In genomic region chr13:20129076-20129475, GRCh38 we compare ENCODE assay signal across 15 cellular contexts. TPM values are rescaled to one million over a fixed set of nuclear protein-coding genes. Genes with fewer than 3 reads are reported as not detected.
DNase-seq lines count a peak whose midpoint lies in the region; ATAC-seq, FAIRE-seq and TF ChIP-seq lines count a peak whose summit lies in the region.
"Had no signal": no experiment of that assay in that cellular context is flagged by ENCODE, and none has a peak within 500 bp of the region (broad histone marks: within the 10 kb centered on the region; RNA-seq: fewer than 3 reads in every experiment).

No MANE protein-coding gene starts in this region.

- H3K79me2 ChIP-seq in H9 (ENCODE audit: insufficient read depth, low read length) (no peaks in the 10 kb centered on the region), H1 (ENCODE audit: control insufficient read depth in 1 of 2, insufficient read depth in 2 of 2, low read length in 2 of 2) (no peaks in the 10 kb centered on the region)

- H4K8ac ChIP-seq in H9 (replicated peaks; ENCODE audit: insufficient read length, low read depth, low read length) (no peak overlapping the region), H1 (ENCODE audit: extremely low read depth, insufficient read depth, low read length) (no peak overlapping the region)

- H4K5ac ChIP-seq in H9 (ENCODE audit: insufficient read length, low read depth, low read length) (no peak overlapping the region), H1 (ENCODE audit: insufficient read length, low read depth, low read length) (no peak overlapping the region)

- H3K27ac Mint-ChIP-seq in H9 (no peak overlapping the region), nephron (no peak overlapping the region), HFFc6 (no peak overlapping the region)

- peaks cover 6% of the 10 kb centered on the region; the same call in 1 of the 2 replicates for H3K27me3 ChIP-seq in H9 (ENCODE audit: insufficient read depth, low read length)
- H3K27me3 ChIP-seq in H1 (replicated peaks in 1 of 4; ENCODE audit: control insufficient read depth in 3 of 4, extremely low read depth in 1 of 4, insufficient read depth in 3 of 4, low read length in 3 of 4): peaks cover 0 to 20% (median 15%) of the 10 kb centered on the region in 4 experiments; a peak in 6 of 7 replicates
- H3K27me3 ChIP-seq: body of pancreas had no signal

- H4K91ac ChIP-seq in H9 (ENCODE audit: insufficient read length, low read depth, low read length) (no peak overlapping the region), H1 (replicated peaks; ENCODE audit: insufficient read length, low read length) (no peak overlapping the region)

- H2BK120ac ChIP-seq in H9 (ENCODE audit: low read depth, low read length, poor library complexity, severe bottlenecking) (no peak overlapping the region), H1 (replicated peaks; ENCODE audit: low read depth, low read length) (no peak overlapping the region)

- H2AFZ ChIP-seq in H9 (ENCODE audit: low read length) (no peak overlapping the region), H1 (ENCODE audit: low read length) (no peak overlapping the region)

- peaks cover 11% of the 10 kb centered on the region for H3K23me2 ChIP-seq in H9 (ENCODE audit: insufficient read length, low read depth, low read length, poor library complexity, severe bottlenecking)
- peaks cover 25% of the 10 kb centered on the region for H3K23me2 ChIP-seq in H1 (ENCODE audit: low read depth, low read length)

- no peak for TF ChIP-seq EP300 in H1 (IDR thresholded peaks at IDR 0.05; ENCODE audit: borderline replicate concordance in 1 of 2, low read depth in 2 of 2, low read length in 2 of 2)

- no peak for TF ChIP-seq POLR2A in H1 (IDR thresholded peaks at IDR 0.05; ENCODE audit: control extremely low read depth in 1 of 2, low read depth in 2 of 2, low read length in 2 of 2)

- H2BK15ac ChIP-seq in H9 (ENCODE audit: low read depth, low read length) (no peak overlapping the region), H1 (ENCODE audit: low read length) (no peak overlapping the region)

- H3K4me1 Mint-ChIP-seq in H9 (peaks cover 0 to 2% of the 10 kb centered on the region in 2 experiments; a peak in 1 of 4 replicates), nephron (peaks cover 11% of the 10 kb centered on the region), HFFc6 (ENCODE audit: low read depth) (peaks cover 18% of the 10 kb centered on the region)

- H3K18ac ChIP-seq in H9 (ENCODE audit: insufficient read length, low read depth, low read length): no peak overlapping the region
- H3K18ac ChIP-seq in H1 (ENCODE audit: extremely low read depth, low read length): no peak overlapping the region

- no peak overlapping the region for H3K4ac ChIP-seq in H9 (ENCODE audit: low read depth, low read length)
- H3K4ac ChIP-seq in H1 (replicated peaks; ENCODE audit: insufficient read length, low read depth, low read length): no peak overlapping the region

- H3K9me3 ChIP-seq in H9 (ENCODE audit: control insufficient read depth, low read depth, low read length) (no peaks in the 10 kb centered on the region), H1 (ENCODE audit: insufficient read depth in 2 of 2, low read depth in 1 of 2, low read length in 1 of 2) (no peaks in the 10 kb centered on the region)
- H3K9me3 ChIP-seq: body of pancreas had no signal

- CTCF ChIA-PET in H1 (lab: Charles Lee; ENCODE audit: partially characterized antibody): interaction anchor here (1.2 to 2.8 kb wide), 6 partner anchors 9 to 66 kb away, joined by 3 to 12 read pairs (median 11); partner anchors contain the start of gene GJA3

- H3K4me3 Mint-ChIP-seq in H9: peak overlapping the region; percentile 61 to 76; a peak in 4 of 5 replicates
- H3K4me3 Mint-ChIP-seq in nephron: peak overlapping the region in 2 of 3 experiments; percentile 57 to 68
- no peak overlapping the region for H3K4me3 Mint-ChIP-seq in HFFc6

- H4K20me1 ChIP-seq in H9 (ENCODE audit: control insufficient read depth, insufficient read depth, insufficient read length) (no peaks in the 10 kb centered on the region), H1 (replicated peaks in 1 of 2; ENCODE audit: control insufficient read depth in 1 of 2, insufficient read depth in 2 of 2, low read length in 2 of 2) (no peaks in the 10 kb centered on the region)

- TF ChIP-seq CTCF in 22Rv1 (IDR thresholded peaks at IDR 0.05): no peak
- TF ChIP-seq CTCF in H9 (conservative IDR thresholded peaks at IDR 0.05): no peak
- no peak for TF ChIP-seq CTCF in H1 (IDR thresholded peaks at IDR 0.05; ENCODE audit: control extremely low read depth in 1 of 3, insufficient read depth in 1 of 3, low read depth in 1 of 3, low read length in 3 of 3)
- no peak for TF ChIP-seq CTCF in nephron (IDR thresholded peaks at IDR 0.05; ENCODE audit: unreplicated experiment in 3 of 3)
- no peak for TF ChIP-seq CTCF in HFFc6 (IDR thresholded peaks at IDR 0.05)

- no peak overlapping the region for H3K56ac ChIP-seq in H9 (ENCODE audit: insufficient read length, low read depth, low read length)
- H3K56ac ChIP-seq in H1 (replicated peaks; ENCODE audit: insufficient read length, low read depth, low read length): no peak overlapping the region

- H3K4me2 ChIP-seq in H9 (ENCODE audit: insufficient read depth, insufficient read length, low read length): peak overlapping the region; percentile 63
- peak overlapping the region; percentile 89 to 98 for H3K4me2 ChIP-seq in H1 (ENCODE audit: insufficient read depth in 1 of 2, low read depth in 2 of 2, low read length in 2 of 2)

- H3K27me3 Mint-ChIP-seq in H9 (ENCODE audit: low read depth) (peaks cover 26% of the 10 kb centered on the region), nephron (ENCODE audit: low read depth) (peaks cover 17% of the 10 kb centered on the region), HFFc6 (ENCODE audit: insufficient read depth) (peaks cover 3% of the 10 kb centered on the region)

- POLR2A ChIA-PET in H1 (lab: Charles Lee; ENCODE audit: partially characterized antibody): interaction anchor here (1.1 kb wide), 1 partner anchor 41 kb away, joined by 3 read pairs; no protein-coding TSS in a partner anchor

- H2BK20ac ChIP-seq in H9 (ENCODE audit: low read depth, low read length, poor library complexity, severe bottlenecking) (no peak overlapping the region), H1 (ENCODE audit: low read length) (no peak overlapping the region)

- H3K9ac ChIP-seq in H9 (ENCODE audit: extremely low read depth, insufficient read length, low read length) (no peak overlapping the region), H1 (replicated peaks in 1 of 4; ENCODE audit: extremely low read depth in 1 of 4, low read depth in 3 of 4, low read length in 3 of 4) (no peak overlapping the region)

- H3K4me1 ChIP-seq in H9 (ENCODE audit: insufficient read depth, low read length) (no peaks in the 10 kb centered on the region), H1 (replicated peaks in 1 of 4; ENCODE audit: control insufficient read depth in 3 of 4, insufficient read depth in 4 of 4, low read length in 3 of 4) (peaks cover 0 to 7% (median 2%) of the 10 kb centered on the region in 4 experiments; a peak in 4 of 7 replicates)

- no peaks in the 10 kb centered on the region for H3K36me3 ChIP-seq in H1 (ENCODE audit: control insufficient read depth in 2 of 4, insufficient read depth in 4 of 4, low read length in 3 of 4)

- H3K9me3 Mint-ChIP-seq in H9: no peaks in the 10 kb centered on the region
- no peaks in the 10 kb centered on the region for H3K9me3 Mint-ChIP-seq in nephron
- no peaks in the 10 kb centered on the region for H3K9me3 Mint-ChIP-seq in HFFc6

- H3K14ac ChIP-seq in H9 (ENCODE audit: insufficient read depth, low read length) (no peak overlapping the region), H1 (ENCODE audit: insufficient read length) (no peak overlapping the region)

- H2BK5ac ChIP-seq in H9 (ENCODE audit: insufficient read length, low read length) (no peak overlapping the region), H1 (ENCODE audit: low read depth, low read length) (no peak overlapping the region)

- H2AK5ac ChIP-seq in H9 (ENCODE audit: insufficient read length, low read length) (no peak overlapping the region), H1 (ENCODE audit: low read depth, low read length) (no peak overlapping the region)

- H3T11ph ChIP-seq in H9 (ENCODE audit: low read length): no peak overlapping the region

- ATAC-seq in GM18870 (IDR thresholded peaks at IDR 0.05; ENCODE audit: unreplicated experiment): no peak

- H3K23ac ChIP-seq in H9 (ENCODE audit: insufficient read length, low read depth, low read length) (no peak overlapping the region), H1 (ENCODE audit: insufficient read length) (no peak overlapping the region)

- no peaks in the 10 kb centered on the region for H3K79me1 ChIP-seq in H9 (ENCODE audit: insufficient read depth, low read depth, low read length, poor library complexity, severe bottlenecking)
- H3K79me1 ChIP-seq in H1 (ENCODE audit: low read depth, low read length): no peaks in the 10 kb centered on the region

- H3K36me3 Mint-ChIP-seq in H9 (ENCODE audit: insufficient read depth in 1 of 3, low read depth in 3 of 3) (no peaks in the 10 kb centered on the region), nephron (ENCODE audit: low read depth) (no peaks in the 10 kb centered on the region), HFFc6 (ENCODE audit: low read depth) (no peaks in the 10 kb centered on the region)

- TF ChIP-seq RAD21 in H1 (IDR thresholded peaks at IDR 0.05 in 1 of 2, conservative IDR thresholded peaks at IDR 0.05 in 1 of 2; ENCODE audit: low read depth in 2 of 2, low read length in 2 of 2): no peak

- WGBS in H9 (ENCODE audit: extremely low coverage, insufficient read length, low lambda C conversion rate): no CpG with 5 or more reads among the region's 18 CpGs
- WGBS in H1 (ENCODE audit: extremely low coverage in 1 of 2, insufficient coverage in 1 of 2, insufficient read length in 1 of 2, insufficient replicate concordance in 2 of 2, low coverage in 1 of 2, low lambda C conversion rate in 2 of 2, missing lambda C conversion rate in 1 of 2), 2 experiments: 86% methylated on average over 17 of the region's 18 CpGs; no CpG with 5 or more reads in 1 of the 2 experiments

- peak overlapping the region in 3 of 4 experiments; percentile 58 to 65 (median 59); a peak in 4 of 8 replicates for H3K4me3 ChIP-seq in H1 (ENCODE audit: extremely low read depth in 1 of 4, insufficient read depth in 2 of 4, low read depth in 3 of 4, low read length in 4 of 4)

- no peak for FAIRE-seq in H1 (lab: Jason Lieb, UNC)
- FAIRE-seq: frontal cortex, GM12878, GM19239, urothelium cell line had no signal

- DNase-seq in H9 (peak; percentile 17), H1 (ENCODE audit: low read depth in 1 of 2, low spot score in 2 of 2) (no peak), HT-29 (ENCODE audit: low spot score) (no peak), UCSD-AML1 (lab: John Stamatoyannopoulos, UW; ENCODE audit: unreplicated experiment) (no peak), HFFc6 (no peak)
- DNase-seq: activated CD4-positive, CD25-positive, alpha-beta regulatory T cell treated with anti-CD3 and anti-CD28 coated beads, Interleukin-2, amount 50 U/mL, for 72 hours had no signal

- no peak overlapping the region for H2BK12ac ChIP-seq in H9 (ENCODE audit: insufficient read length, low read depth, low read length)
- H2BK12ac ChIP-seq in H1 (ENCODE audit: low read depth, low read length): no peak overlapping the region

- H3K27ac ChIP-seq in 22Rv1 (peak overlapping the region; percentile 81; the same call in 1 of the 2 replicates), H9 (ENCODE audit: insufficient read length, low read depth, low read length) (no peak overlapping the region), H1 (ENCODE audit: low read depth, low read length) (no peak overlapping the region)

RNA-seq across cellular contexts. Expression of gene GJA3, which starts 31.8 kb away (rescaled TPM):
- total RNA-seq in H9 (2021): 0.83 and 0.92 TPM in 2 replicates
- total RNA-seq in H1 (2021; fragmentation: NEBNext Ultra II Directional; extraction: Animal tissue kit (Norgen Biotek cat#: 25700)): 0.48 and 0.60 TPM in 2 replicates
- polyA plus RNA-seq in H1 (2011; rRNA removed): 0.12 and 0.16 TPM in 2 replicates
- 0.22 TPM for polyA plus RNA-seq in H1 (2011; cell fraction: cytosol; rRNA removed)
- 0.19 TPM for polyA plus RNA-seq in H1 (2011; cell fraction: nucleus; rRNA removed)
- polyA plus RNA-seq in H1 (2012, experiment 1 of 2): 0.29 to 0.37 TPM (median 0.35 TPM) in 4 replicates
- polyA plus RNA-seq in H1 (2012, experiment 2 of 2): 0.14 TPM
- polyA plus RNA-seq in H1 (2013, experiment 1 of 2): 0.49 TPM
- 0.63 TPM for polyA plus RNA-seq in H1 (2013, experiment 2 of 2)
- 0.25 and 0.29 TPM in 2 replicates for polyA minus RNA-seq in H1 (2011; rRNA and poly(A)+ RNA removed)
- not detected for polyA minus RNA-seq in H1 (2011; cell fraction: cytosol; rRNA and poly(A)+ RNA removed)
- 0.30 TPM for polyA minus RNA-seq in H1 (2011; cell fraction: nucleus; rRNA and poly(A)+ RNA removed)
- total RNA-seq in HT-29 (2014; rRNA removed; shearing (Covaris generic)): 0.29 and 0.43 TPM in 2 replicates
- under 1 TPM; 0.09 to 0.14 (median 0.11) TPM for total RNA-seq in HFFc6 (2021; fragmentation: NEBNext Ultra II Directional; extraction: Animal tissue kit (Norgen Biotek cat#: 25700))
- total RNA-seq: body of pancreas, frontal cortex, osteocyte had no signal
